Comparison of ENCODE assay signal across 11 cellular contexts in genomic region chr2:145012214-145012670, GRCh38.
A peak's percentile ranks its signal among the peaks of the same experiment; 100 is the strongest.
DNase-seq lines count a peak whose midpoint lies in the region; ATAC-seq and TF ChIP-seq lines count a peak whose summit lies in the region.
"Had no signal": no experiment of that assay in that cellular context is flagged by ENCODE, and none has a peak within 500 bp of the region (broad histone marks: within the 10 kb centered on the region; RNA-seq: fewer than 3 reads in every experiment).

No MANE protein-coding gene starts in this region.

- DNase-seq in NCI-H1417 (lab: John Stamatoyannopoulos, UW): peak in 2 of 3 experiments; percentile 30 to 52
- DNase-seq in NCI-H1417 treated with DMSO at 0.1 percent for 48 hours (lab: John Stamatoyannopoulos, UW): no peak
- peak; percentile 61 for DNase-seq in RWPE2 (ENCODE audit: low spot score)
- DNase-seq in foreskin fibroblast: peak; percentile 89 to 91
- DNase-seq in NCI-H226: no peak
- DNase-seq in HT-29 (ENCODE audit: low spot score): no peak
- DNase-seq: anterior cingulate cortex, erythroblast, KBM-7 had no signal

- TF ChIP-seq CTCF in RWPE2 (IDR thresholded peaks at IDR 0.05; ENCODE audit: poor library complexity, severe bottlenecking) (no peak), foreskin fibroblast (IDR thresholded peaks at IDR 0.05; ENCODE audit: low read depth, low read length) (no peak)

- H3K9ac ChIP-seq in skeletal muscle satellite cell (ENCODE audit: low read depth, low read length): no peak overlapping the region

- peak overlapping the region; percentile 96 for H3K27ac ChIP-seq in RWPE2 (ENCODE audit: poor library complexity, severe bottlenecking)

- no peaks in the 10 kb centered on the region for H3K9me3 ChIP-seq in RWPE2 (ENCODE audit: severe bottlenecking)
- no peaks in the 10 kb centered on the region for H3K9me3 ChIP-seq in skeletal muscle satellite cell (replicated peaks; ENCODE audit: low read length)

- H3K27me3 ChIP-seq in RWPE2 (ENCODE audit: insufficient read depth, poor library complexity, severe bottlenecking): no peaks in the 10 kb centered on the region
- no peaks in the 10 kb centered on the region for H3K27me3 ChIP-seq in skeletal muscle satellite cell (ENCODE audit: control insufficient read depth, insufficient read depth, low read length)

- H3K4me1 ChIP-seq in RWPE2 (ENCODE audit: insufficient read depth, poor library complexity, severe bottlenecking) (peaks cover 58% of the 10 kb centered on the region), skeletal muscle satellite cell (ENCODE audit: control insufficient read depth, insufficient read depth, low read length) (peaks cover 39% of the 10 kb centered on the region)

- peak; percentile 82 for ATAC-seq in RWPE2 (ENCODE audit: low read depth)
- ATAC-seq in GM21367 (IDR thresholded peaks at IDR 0.05; ENCODE audit: unreplicated experiment): no peak

- peak overlapping the region; percentile 51 for H3K4me2 ChIP-seq in skeletal muscle satellite cell (ENCODE audit: low read length)

- H3K4me3 ChIP-seq in RWPE2 (ENCODE audit: severe bottlenecking) (no peak overlapping the region), foreskin fibroblast (ENCODE audit: low read depth in 1 of 2, low read length in 2 of 2) (no peak overlapping the region), skeletal muscle satellite cell (ENCODE audit: low read length) (no peak overlapping the region)

- H3K36me3 ChIP-seq in RWPE2 (ENCODE audit: low read depth) (no peaks in the 10 kb centered on the region), skeletal muscle satellite cell (ENCODE audit: insufficient read depth, low read length) (no peaks in the 10 kb centered on the region)

Comparison
In these comparisons a context has a peak if more than half of its experiments do, and no peak if none do; other contexts are left out.
1. DNase-seq: peak in NCI-H1417 (2 of 3), RWPE2 (single experiment) and foreskin fibroblast (2 of 2); none in NCI-H1417 treated with DMSO at 0.1 percent for 48 hours (single experiment), NCI-H226 (single experiment) and HT-29 (single experiment).